Comparison of ENCODE assay signal across 1 cellular context in genomic region chr20:25493748-25494505, GRCh38.
TF ChIP-seq lines count a peak whose summit lies in the region.

No MANE protein-coding gene starts in this region.

TF ChIP-seq in WTC11, 78 proteins besides CTCF, POLR2A, EP300 and RAD21 (continued from another document):
- no peak for TF ChIP-seq ERG (CRISPR knock-in tag; IDR thresholded peaks at IDR 0.05)
